ENCODE assay signal across 2 cellular contexts in genomic region chr1:18921506-18922251, GRCh38.
TF ChIP-seq lines count a peak whose summit lies in the region.

No MANE protein-coding gene starts in this region.

TF ChIP-seq in SK-N-SH, 30 proteins besides CTCF, POLR2A, EP300 and RAD21 (continued from another document):
- TF ChIP-seq IRF3 (IDR thresholded peaks at IDR 0.05; ENCODE audit: low read depth, low read length) (no peak), REST (IDR thresholded peaks at IDR 0.05; ENCODE audit: low read depth, low read length) (no peak), SMC3 (IDR thresholded peaks at IDR 0.05; ENCODE audit: low read depth, low read length) (no peak), TAF1 (IDR thresholded peaks at IDR 0.05; ENCODE audit: borderline replicate concordance, low read depth, low read length) (no peak), YY1 (IDR thresholded peaks at IDR 0.05; ENCODE audit: low read depth) (no peak), EZH2phosphoT487 (IDR thresholded peaks at IDR 0.05; ENCODE audit: borderline replicate concordance, low read depth) (no peak)

TF ChIP-seq in SK-N-SH treated with all-trans-retinoic acid at 6 μM for 48 hours, 23 proteins besides CTCF, POLR2A, EP300 and RAD21 (continued from another document):
- TF ChIP-seq POU6F1 (CRISPR knock-in tag; IDR thresholded peaks at IDR 0.05; ENCODE audit: borderline replicate concordance, low read depth) (no peak), RARB (CRISPR knock-in tag; IDR thresholded peaks at IDR 0.05) (no peak), CSRNP3 (CRISPR knock-in tag; IDR thresholded peaks at IDR 0.05) (no peak), ZC3H10 (CRISPR knock-in tag; IDR thresholded peaks at IDR 0.05) (no peak), ZNF8 (CRISPR knock-in tag; IDR thresholded peaks at IDR 0.05) (no peak), TCF4 (CRISPR knock-in tag; IDR thresholded peaks at IDR 0.05; ENCODE audit: borderline replicate concordance) (no peak), TOX (CRISPR knock-in tag; IDR thresholded peaks at IDR 0.05; ENCODE audit: borderline replicate concordance) (no peak)
